Comparison of ENCODE assay signal across 8 cellular contexts in the genomic region with DNA sequence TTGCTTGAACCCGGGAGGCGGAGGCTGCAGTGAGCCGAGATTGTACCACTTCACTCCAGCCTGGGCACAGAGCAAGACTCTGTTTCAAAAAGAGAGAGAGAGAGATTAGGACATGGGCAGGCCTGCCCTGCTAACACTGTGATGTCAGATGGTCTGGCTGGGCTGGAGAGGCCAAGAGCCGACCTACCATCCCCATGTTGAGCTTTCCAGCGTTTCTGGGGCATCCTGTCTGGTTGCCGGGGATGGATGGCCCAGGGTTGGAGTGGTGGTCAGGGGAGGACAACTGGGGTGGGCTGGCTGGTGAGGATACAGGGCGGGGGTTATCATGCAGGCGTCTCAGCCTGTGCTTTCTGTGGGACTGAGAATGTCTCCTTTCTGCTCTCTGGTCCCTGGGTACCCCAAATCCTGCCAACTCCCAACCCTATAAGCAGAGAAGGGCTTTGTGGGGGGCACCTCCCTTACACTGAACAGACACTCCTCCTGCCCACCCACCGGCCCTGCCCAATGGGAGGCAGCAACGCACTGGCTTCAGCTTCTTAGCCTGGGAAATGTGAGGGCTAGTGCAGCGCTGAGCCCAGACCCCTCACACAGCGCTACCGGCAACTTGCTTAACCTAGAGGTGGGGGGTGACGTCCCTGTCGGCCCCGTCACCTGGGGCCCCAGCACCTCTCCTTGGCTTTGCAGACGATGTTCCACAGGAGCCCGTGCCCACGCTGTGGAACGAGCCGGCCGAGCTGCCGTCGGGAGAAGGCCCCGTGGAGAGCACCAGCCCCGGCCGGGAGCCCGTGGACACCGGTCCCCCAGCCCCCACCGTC. TPM values are rescaled to one million over a fixed set of nuclear protein-coding genes. Genes with fewer than 3 reads are reported as not detected.
A peak's percentile ranks its signal among the peaks of the same experiment; 100 is the strongest.
DNase-seq lines count a peak whose midpoint lies in the region; ATAC-seq, FAIRE-seq and TF ChIP-seq lines count a peak whose summit lies in the region.

No MANE protein-coding gene starts in this region.

- ATAC-seq in activated CD4-positive, alpha-beta T cell treated with anti-CD3 and anti-CD28 coated beads for 36 hours, result peak; percentile 22
- ATAC-seq in GM19351 (IDR thresholded peaks at IDR 0.05; ENCODE audit: unreplicated experiment) (no peak), GM18517 (IDR thresholded peaks at IDR 0.05; ENCODE audit: unreplicated experiment) (no peak), GM21723 (IDR thresholded peaks at IDR 0.05; ENCODE audit: unreplicated experiment) (no peak)

- peak; percentile 25 for DNase-seq in activated CD4-positive, alpha-beta T cell treated with anti-CD3 and anti-CD28 coated beads for 36 hours
- no peak for DNase-seq in activated CD4-positive, alpha-beta T cell treated with anti-CD3 and anti-CD28 coated beads, Interleukin-2, amount 50 U/mL, for 48 hours
- DNase-seq in activated naive CD8-positive, alpha-beta T cell treated with anti-CD3 and anti-CD28 coated beads for 36 hours, result no peak
- DNase-seq in kidney (peak; percentile 71), suprapubic skin (ENCODE audit: low spot score in 2 of 2) (peak in 1 of 2 donors; percentile 74)

- H3K4me1 ChIP-seq in kidney (ENCODE audit: control insufficient read depth in 1 of 2, insufficient read depth in 1 of 2, low read depth in 1 of 2, low read length in 2 of 2), result peaks cover 0 to 2% of the 10 kb centered on the region in 2 donors
- H3K4me1 ChIP-seq in suprapubic skin, result peaks cover 25% of the 10 kb centered on the region

- 69% methylated on average over 7 of the region's 30 CpGs for WGBS in suprapubic skin

- no peaks in the 10 kb centered on the region for H3K36me3 Mint-ChIP-seq in activated CD4-positive, alpha-beta T cell treated with anti-CD3 and anti-CD28 coated beads for 36 hours (ENCODE audit: low read depth)
- no peaks in the 10 kb centered on the region for H3K36me3 Mint-ChIP-seq in activated naive CD8-positive, alpha-beta T cell treated with anti-CD3 and anti-CD28 coated beads for 36 hours

- H3K36me3 ChIP-seq in kidney (ENCODE audit: control insufficient read depth in 1 of 2, insufficient read depth in 2 of 2, low read length in 2 of 2) (no peaks in the 10 kb centered on the region), suprapubic skin (no peaks in the 10 kb centered on the region)

- H3K4me3 Mint-ChIP-seq in activated CD4-positive, alpha-beta T cell treated with anti-CD3 and anti-CD28 coated beads for 36 hours, result peak overlapping the region; percentile 54
- H3K4me3 Mint-ChIP-seq in activated naive CD8-positive, alpha-beta T cell treated with anti-CD3 and anti-CD28 coated beads for 36 hours, result peak overlapping the region; percentile 57

- peaks cover 7% of the 10 kb centered on the region for H3K27me3 Mint-ChIP-seq in activated CD4-positive, alpha-beta T cell treated with anti-CD3 and anti-CD28 coated beads for 36 hours
- H3K27me3 Mint-ChIP-seq in activated naive CD8-positive, alpha-beta T cell treated with anti-CD3 and anti-CD28 coated beads for 36 hours, result peaks cover 16% of the 10 kb centered on the region

- TF ChIP-seq CTCF in kidney (IDR thresholded peaks at IDR 0.05; ENCODE audit: borderline replicate concordance, extremely low read depth, insufficient read depth), result no peak
- no peak for TF ChIP-seq CTCF in suprapubic skin (IDR thresholded peaks at IDR 0.05)

- H3K4me1 Mint-ChIP-seq in activated CD4-positive, alpha-beta T cell treated with anti-CD3 and anti-CD28 coated beads for 36 hours, result peaks cover 5% of the 10 kb centered on the region
- peaks cover 5% of the 10 kb centered on the region for H3K4me1 Mint-ChIP-seq in activated naive CD8-positive, alpha-beta T cell treated with anti-CD3 and anti-CD28 coated beads for 36 hours

- no peak for TF ChIP-seq POLR2A in suprapubic skin (IDR thresholded peaks at IDR 0.05)

- intact Hi-C loops in activated CD4-positive, alpha-beta T cell treated with anti-CD3 and anti-CD28 coated beads for 36 hours (cut with DNase I, micrococcal nuclease), result loop anchor here in 1 of 2 experiments (2.0 to 5.0 kb wide), 2 partner anchors 53 to 268 kb away; no protein-coding TSS in a partner anchor
- intact Hi-C loops in kidney (cut with DNase I), result no loop called here

- no peak overlapping the region for H3K27ac ChIP-seq in kidney (ENCODE audit: low read depth in 2 of 2, low read length in 2 of 2)
- peak overlapping the region; percentile 1 for H3K27ac ChIP-seq in suprapubic skin

- TF ChIP-seq EP300 in suprapubic skin (IDR thresholded peaks at IDR 0.05), result no peak

- H3K27ac Mint-ChIP-seq in activated CD4-positive, alpha-beta T cell treated with anti-CD3 and anti-CD28 coated beads for 36 hours, result no peak overlapping the region
- H3K27ac Mint-ChIP-seq in activated naive CD8-positive, alpha-beta T cell treated with anti-CD3 and anti-CD28 coated beads for 36 hours, result no peak overlapping the region

- H3K27me3 ChIP-seq in suprapubic skin, result peaks cover 20% of the 10 kb centered on the region

- no peaks in the 10 kb centered on the region for H3K9me3 Mint-ChIP-seq in activated CD4-positive, alpha-beta T cell treated with anti-CD3 and anti-CD28 coated beads for 36 hours (ENCODE audit: low read depth)
- no peaks in the 10 kb centered on the region for H3K9me3 Mint-ChIP-seq in activated naive CD8-positive, alpha-beta T cell treated with anti-CD3 and anti-CD28 coated beads for 36 hours

- no peak overlapping the region for H3K9ac ChIP-seq in kidney (ENCODE audit: low read length in 2 of 2)

- POLR2A ChIA-PET in activated CD4-positive, alpha-beta T cell treated with anti-CD3 and anti-CD28 coated beads for 36 hours (lab: Charles Lee), result no interaction called here

- no peak for FAIRE-seq in kidney (lab: Jason Lieb, UNC)

- no peaks in the 10 kb centered on the region for H3K9me3 ChIP-seq in kidney (ENCODE audit: control insufficient read depth in 1 of 2, low read length in 2 of 2)
- no peaks in the 10 kb centered on the region for H3K9me3 ChIP-seq in suprapubic skin

- CTCF ChIA-PET in activated CD4-positive, alpha-beta T cell treated with anti-CD3 and anti-CD28 coated beads for 36 hours (lab: Charles Lee), result interaction anchor here (1.0 kb wide), 1 partner anchor 179 kb away, joined by 3 read pairs; no protein-coding TSS in a partner anchor

- peak overlapping the region in 1 of 2 donors; percentile 32 for H3K4me3 ChIP-seq in kidney (ENCODE audit: low read length in 2 of 2)
- H3K4me3 ChIP-seq in suprapubic skin, result peak overlapping the region; percentile 71

RNA-seq across cellular contexts. Expression of a gene that starts 5.4 kb away (rescaled TPM):
- total RNA-seq in activated CD4-positive, alpha-beta T cell treated with anti-CD3 and anti-CD28 coated beads for 36 hours, result 1 to 10 TPM in 1 of 2 experiments, under 1 TPM in 1; 0.87 to 2.1 TPM
- total RNA-seq in activated naive CD8-positive, alpha-beta T cell treated with anti-CD3 and anti-CD28 coated beads for 36 hours, result 1 to 10 TPM; 1.5 to 2.4 TPM
- total RNA-seq in kidney (2.7 TPM), suprapubic skin (10 to 100 TPM; 11.7 to 39.7 (median 16.9) TPM)
- 3.3 TPM for polyA plus RNA-seq in kidney (ENCODE audit: insufficient read depth, low read depth, low replicate concordance)

Comparison
In these comparisons a context has a peak if more than half of its experiments do, and no peak if none do; other contexts are left out.
1. DNase-seq: peak in activated CD4-positive, alpha-beta T cell treated with anti-CD3 and anti-CD28 coated beads for 36 hours (single experiment) and kidney (single experiment); none in activated CD4-positive, alpha-beta T cell treated with anti-CD3 and anti-CD28 coated beads, Interleukin-2, amount 50 U/mL, for 48 hours (0 of 2) and activated naive CD8-positive, alpha-beta T cell treated with anti-CD3 and anti-CD28 coated beads for 36 hours (single experiment).